ENCODE assay signal across 8 cellular contexts in the genomic region with DNA sequence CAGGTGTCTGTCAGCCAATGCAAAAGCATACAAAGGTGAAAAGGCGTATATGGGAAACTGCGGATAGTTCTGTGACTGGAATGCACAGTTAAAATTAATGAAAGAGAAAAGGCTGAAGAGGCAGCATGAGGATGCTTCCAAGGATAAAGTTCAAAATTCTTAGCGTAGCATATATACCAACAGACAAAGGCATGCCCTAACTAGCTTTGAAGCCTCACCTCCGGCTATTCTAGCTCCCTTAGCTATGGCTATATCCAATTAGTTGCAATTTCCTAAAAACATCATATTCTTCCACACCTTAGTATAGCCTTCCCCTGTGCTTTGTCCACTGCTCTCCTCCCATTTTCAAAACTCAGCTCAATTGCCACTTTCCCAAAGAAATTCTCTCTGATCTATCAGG. TPM values are rescaled to one million over a fixed set of nuclear protein-coding genes. Genes with fewer than 3 reads are reported as not detected.
DNase-seq lines count a peak whose midpoint lies in the region; ATAC-seq and TF ChIP-seq lines count a peak whose summit lies in the region.

No MANE protein-coding gene starts in this region.

- TF ChIP-seq CTCF in DOHH2 (IDR thresholded peaks at IDR 0.05; ENCODE audit: low read depth, low read length, poor library complexity, severe bottlenecking) (no peak), RWPE1 (conservative IDR thresholded peaks at IDR 0.05; ENCODE audit: low read depth) (no peak), esophagus squamous epithelium (IDR thresholded peaks at IDR 0.05) (no peak), prostate gland (IDR thresholded peaks at IDR 0.05) (no peak)

- ATAC-seq in GM19351 (IDR thresholded peaks at IDR 0.05; ENCODE audit: unreplicated experiment) (no peak), HG02571 (IDR thresholded peaks at IDR 0.05; ENCODE audit: unreplicated experiment) (no peak)

- H3K4me3 ChIP-seq in DOHH2 (ENCODE audit: low read length) (peak overlapping the region; percentile 99), esophagus squamous epithelium (peak overlapping the region; percentile 87 to 100 (median 96)), prostate gland (peak overlapping the region; percentile 90 to 95)

- 42 to 43% methylated on average over 4 of the region's 4 CpGs for WGBS in esophagus squamous epithelium, 2 donors
- 64% methylated on average over 4 of the region's 4 CpGs for whole genome bisulfite sequencing in prostate gland

- CTCF ChIA-PET in RWPE1 (lab: Yijun Ruan, JAX) = interaction anchor here (0.8 kb wide), 1 partner anchor 147 kb away, joined by 3 read pairs; no protein-coding TSS in a partner anchor

- intact Hi-C loops in esophagus squamous epithelium (cut with DNase I) = no loop called here
- intact Hi-C loops in prostate gland (cut with DNase I) = no loop called here

- peaks cover 88% of the 10 kb centered on the region for H3K79me2 ChIP-seq in DOHH2 (ENCODE audit: control insufficient read depth, low read length)

- H3K4me1 ChIP-seq in DOHH2 (ENCODE audit: control insufficient read depth, low read length) = peaks cover 47% of the 10 kb centered on the region
- peaks cover 18 to 56% (median 37%) of the 10 kb centered on the region in 3 donors for H3K4me1 ChIP-seq in esophagus squamous epithelium
- peaks cover 5% of the 10 kb centered on the region for H3K4me1 ChIP-seq in prostate gland (replicated peaks)

- DNase-seq in RWPE1 (ENCODE audit: low spot score) = no peak
- no peak for DNase-seq in esophagus squamous epithelium (lab: John Stamatoyannopoulos, UW)
- DNase-seq in prostate gland (ENCODE audit: low spot score) = no peak
- DNase-seq in occipital lobe (lab: John Stamatoyannopoulos, UW) = no peak
- DNase-seq in glomerular visceral epithelial cell (ENCODE audit: extremely low spot score) = no peak

- H3K36me3 ChIP-seq in DOHH2 (ENCODE audit: control insufficient read depth, low read length) (peaks cover 78% of the 10 kb centered on the region), esophagus squamous epithelium (peaks cover 0 to 43% (median 0%) of the 10 kb centered on the region in 3 donors), prostate gland (peaks cover 0 to 5% of the 10 kb centered on the region in 2 donors)

- POLR2A ChIA-PET in RWPE1 (lab: Yijun Ruan, JAX; ENCODE audit: low non-redundant PET) = no interaction called here

- no peaks in the 10 kb centered on the region for H3K9me2 ChIP-seq in DOHH2 (replicated peaks; ENCODE audit: control insufficient read depth, low read length)

- peak overlapping the region; percentile 98 for H3K4me2 ChIP-seq in DOHH2 (ENCODE audit: low read length)

- H3F3A ChIP-seq in DOHH2 (ENCODE audit: control insufficient read depth, insufficient read depth) = 0 out of 2 replicates have a peak, but pooled peaks cover 9% of the 10 kb centered on the region

- no peaks in the 10 kb centered on the region for H3K27me3 ChIP-seq in DOHH2 (ENCODE audit: control insufficient read depth, low read length)
- no peaks in the 10 kb centered on the region for H3K27me3 ChIP-seq in esophagus squamous epithelium
- H3K27me3 ChIP-seq in prostate gland (replicated peaks; ENCODE audit: insufficient read depth) = no peaks in the 10 kb centered on the region

- no peak for TF ChIP-seq POLR2A in esophagus squamous epithelium (IDR thresholded peaks at IDR 0.05)
- no peak for TF ChIP-seq POLR2A in prostate gland (IDR thresholded peaks at IDR 0.05)

- H3K9me3 ChIP-seq in DOHH2 (ENCODE audit: control insufficient read depth, insufficient read depth, low read length) (no peaks in the 10 kb centered on the region), esophagus squamous epithelium (no peaks in the 10 kb centered on the region), prostate gland (no peaks in the 10 kb centered on the region)

- peaks cover 18% of the 10 kb centered on the region for H4K20me1 ChIP-seq in DOHH2 (ENCODE audit: control insufficient read depth, insufficient read depth, low read depth, low read length)

- H3K27ac ChIP-seq in DOHH2 (ENCODE audit: low read depth, low read length) = no peak overlapping the region
- peak overlapping the region; percentile 93 for H3K27ac ChIP-seq in RWPE1
- peak overlapping the region; percentile 96 to 100 (median 99) for H3K27ac ChIP-seq in esophagus squamous epithelium
- peak overlapping the region in 1 of 2 donors; percentile 100 for H3K27ac ChIP-seq in prostate gland

RNA-seq across cellular contexts. Expression of a gene that starts 1.4 kb away (rescaled TPM):
- total RNA-seq in esophagus squamous epithelium (10 to 100 TPM; 44.4 to 79.5 (median 58.3) TPM), prostate gland (100 to 1,000 TPM in 1 of 2 donors, 10 to 100 TPM in 1; 99.4 to 116 TPM), occipital lobe (203 TPM)

RNA-seq across cellular contexts. Expression of a gene that starts 22.2 kb away (rescaled TPM):
- total RNA-seq in esophagus squamous epithelium (10 to 100 TPM; 14.3 to 35.6 (median 33.8) TPM), prostate gland (10 to 100 TPM; 23.2 to 34.8 TPM), occipital lobe (26.5 TPM)

RNA-seq across cellular contexts. Expression of a gene that starts 52.8 kb away (rescaled TPM):
- total RNA-seq in esophagus squamous epithelium (10 to 100 TPM in 3 of 4 donors, 1 to 10 TPM in 1; 9.4 to 19.1 (median 13.6) TPM), prostate gland (10 to 100 TPM; 18.4 to 19.1 TPM), occipital lobe (46.5 TPM)
